Comparison of ENCODE assay signal across 17 cellular contexts in the genomic region with DNA sequence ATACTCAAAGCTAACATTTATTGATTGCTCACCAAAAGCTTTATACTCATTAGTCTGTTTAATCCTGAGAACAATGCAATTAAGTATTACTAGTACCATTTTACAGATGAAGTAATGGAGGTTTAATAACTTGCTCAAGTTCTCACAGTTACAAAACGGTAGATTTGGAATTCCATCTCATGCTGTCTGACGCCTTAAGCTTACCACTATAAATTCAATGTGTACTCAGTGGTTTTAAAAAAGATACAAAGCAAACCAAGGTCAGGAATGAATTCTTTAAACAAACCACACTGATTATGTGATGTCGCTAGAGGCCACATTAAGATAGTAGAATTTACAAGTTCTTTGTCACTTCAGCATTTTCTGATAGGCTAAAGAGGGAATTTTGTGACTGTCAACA. TPM values are rescaled to one million over a fixed set of nuclear protein-coding genes. Genes with fewer than 3 reads are reported as not detected.
DNase-seq lines count a peak whose midpoint lies in the region; ATAC-seq and FAIRE-seq lines count a peak whose summit lies in the region.
"Had no signal": no experiment of that assay in that cellular context is flagged by ENCODE, and none has a peak within 500 bp of the region (broad histone marks: within the 10 kb centered on the region; RNA-seq: fewer than 3 reads in every experiment).

No MANE protein-coding gene starts in this region.

- peaks cover 9% of the 10 kb centered on the region for H3K36me3 Mint-ChIP-seq in activated naive CD8-positive, alpha-beta T cell
- peaks cover 9% of the 10 kb centered on the region for H3K36me3 Mint-ChIP-seq in activated naive CD8-positive, alpha-beta T cell treated with anti-CD3 and anti-CD28 coated beads, Interleukin-2, amount 50 U/mL, for 24 hours (ENCODE audit: low read depth)
- H3K36me3 Mint-ChIP-seq in T-helper 17 cell (ENCODE audit: low read depth) (peaks cover 2% of the 10 kb centered on the region), immature natural killer cell (peaks cover 0 to 4% (median under 1%) of the 10 kb centered on the region in 3 donors)
- H3K36me3 Mint-ChIP-seq: CD14-positive monocyte had no signal

- no peak for FAIRE-seq in small intestine (lab: Jason Lieb, UNC)
- FAIRE-seq: A204.1 had no signal

- peaks cover 17% of the 10 kb centered on the region for H3K4me1 Mint-ChIP-seq in activated naive CD8-positive, alpha-beta T cell (ENCODE audit: low read depth)
- peaks cover 13% of the 10 kb centered on the region for H3K4me1 Mint-ChIP-seq in activated naive CD8-positive, alpha-beta T cell treated with anti-CD3 and anti-CD28 coated beads, Interleukin-2, amount 50 U/mL, for 24 hours
- H3K4me1 Mint-ChIP-seq in T-helper 17 cell = peaks cover 12% of the 10 kb centered on the region
- H3K4me1 Mint-ChIP-seq in immature natural killer cell = peaks cover 14 to 22% of the 10 kb centered on the region in 2 donors

- no peak for DNase-seq in activated naive CD8-positive, alpha-beta T cell treated with anti-CD3 and anti-CD28 coated beads, Interleukin-2, amount 50 U/mL, for 24 hours
- DNase-seq in T-helper 17 cell (no peak), immature natural killer cell (no peak), small intestine (no peak), left lobe of liver (ENCODE audit: low spot score) (no peak)
- DNase-seq in effector memory CD4-positive, alpha-beta T cell = no peak
- DNase-seq: H7, Karpas-422, NCI-H187 treated with DMSO at 0.1 percent for 48 hours, NCI-H446 treated with DMSO at 0.1 percent for 48 hours, NCI-H774, Right ventricle myocardium superior had no signal

- no peaks in the 10 kb centered on the region for H3K9me3 ChIP-seq in T-helper 17 cell (ENCODE audit: control insufficient read depth, low read length, poor library complexity, severe bottlenecking)
- no peaks in the 10 kb centered on the region for H3K9me3 ChIP-seq in small intestine (ENCODE audit: control insufficient read depth, low read depth)
- no peaks in the 10 kb centered on the region for H3K9me3 ChIP-seq in effector memory CD4-positive, alpha-beta T cell (ENCODE audit: control insufficient read depth, low read length)

- H3K9me3 Mint-ChIP-seq in activated naive CD8-positive, alpha-beta T cell (ENCODE audit: low read depth) = no peaks in the 10 kb centered on the region
- H3K9me3 Mint-ChIP-seq in activated naive CD8-positive, alpha-beta T cell treated with anti-CD3 and anti-CD28 coated beads, Interleukin-2, amount 50 U/mL, for 24 hours = no peaks in the 10 kb centered on the region
- H3K9me3 Mint-ChIP-seq in immature natural killer cell = no peaks in the 10 kb centered on the region

- ATAC-seq in activated naive CD8-positive, alpha-beta T cell treated with anti-CD3 and anti-CD28 coated beads, Interleukin-2, amount 50 U/mL, for 24 hours = no peak
- ATAC-seq in T-helper 17 cell (no peak), HG03354 (IDR thresholded peaks at IDR 0.05; ENCODE audit: poor library complexity, severe bottlenecking, unreplicated experiment) (no peak), left lobe of liver (no peak)
- ATAC-seq: Panc1 had no signal

- H3K27me3 ChIP-seq in small intestine (ENCODE audit: control insufficient read depth in 2 of 2, insufficient read depth in 2 of 2, low read length in 2 of 2) = no peaks in the 10 kb centered on the region
- H3K27me3 ChIP-seq in effector memory CD4-positive, alpha-beta T cell (replicated peaks; ENCODE audit: control insufficient read depth, insufficient read depth, low read length, poor library complexity, severe bottlenecking) = no peaks in the 10 kb centered on the region

- H3K27ac ChIP-seq in small intestine (ENCODE audit: low read depth in 1 of 2, low read length in 1 of 2) = no peak overlapping the region
- H3K27ac ChIP-seq in effector memory CD4-positive, alpha-beta T cell (ENCODE audit: insufficient read depth, low read length, poor library complexity, severe bottlenecking) = no peak overlapping the region

- no peaks in the 10 kb centered on the region for H3K36me3 ChIP-seq in small intestine (ENCODE audit: control insufficient read depth in 2 of 2, insufficient read depth in 2 of 2, low read length in 2 of 2)
- H3K36me3 ChIP-seq in effector memory CD4-positive, alpha-beta T cell (ENCODE audit: control insufficient read depth, insufficient read depth, low read length) = no peaks in the 10 kb centered on the region

- peak overlapping the region; percentile 96 for H3K4me3 Mint-ChIP-seq in activated naive CD8-positive, alpha-beta T cell
- no peak overlapping the region for H3K4me3 Mint-ChIP-seq in activated naive CD8-positive, alpha-beta T cell treated with anti-CD3 and anti-CD28 coated beads, Interleukin-2, amount 50 U/mL, for 24 hours
- H3K4me3 Mint-ChIP-seq in T-helper 17 cell = peak overlapping the region; percentile 93
- H3K4me3 Mint-ChIP-seq in immature natural killer cell = peak overlapping the region in 4 of 5 donors; percentile 53 to 96 (median 92)

- no peak overlapping the region for H3K4me3 ChIP-seq in small intestine (ENCODE audit: low read depth in 1 of 2, low read length in 2 of 2)
- H3K4me3 ChIP-seq in effector memory CD4-positive, alpha-beta T cell (ENCODE audit: insufficient read depth, low read depth, low read length, poor library complexity, severe bottlenecking) = no peak overlapping the region

- H3K4me1 ChIP-seq in small intestine (ENCODE audit: control insufficient read depth in 2 of 2, insufficient read depth in 1 of 2, low read depth in 1 of 2, low read length in 1 of 2) = peaks cover 0 to 2% of the 10 kb centered on the region in 2 donors
- no peaks in the 10 kb centered on the region for H3K4me1 ChIP-seq in effector memory CD4-positive, alpha-beta T cell (ENCODE audit: control insufficient read depth, insufficient read depth, low read length, poor library complexity, severe bottlenecking)

- WGBS in small intestine, 3 donors = 82 to 88% (median 86%) methylated on average over 3 of the region's 3 CpGs

- H3K27me3 Mint-ChIP-seq in activated naive CD8-positive, alpha-beta T cell = no peaks in the 10 kb centered on the region
- no peaks in the 10 kb centered on the region for H3K27me3 Mint-ChIP-seq in activated naive CD8-positive, alpha-beta T cell treated with anti-CD3 and anti-CD28 coated beads, Interleukin-2, amount 50 U/mL, for 24 hours
- H3K27me3 Mint-ChIP-seq in T-helper 17 cell (no peaks in the 10 kb centered on the region), immature natural killer cell (ENCODE audit: low read depth in 3 of 3) (peaks cover 0 to 8% (median 2%) of the 10 kb centered on the region in 3 donors)

- no peak overlapping the region for H3K27ac Mint-ChIP-seq in activated naive CD8-positive, alpha-beta T cell
- no peak overlapping the region for H3K27ac Mint-ChIP-seq in activated naive CD8-positive, alpha-beta T cell treated with anti-CD3 and anti-CD28 coated beads, Interleukin-2, amount 50 U/mL, for 24 hours
- H3K27ac Mint-ChIP-seq in T-helper 17 cell (no peak overlapping the region), immature natural killer cell (peak overlapping the region in 3 of 6 donors; percentile 52 to 97 (median 96))

RNA-seq across cellular contexts. Expression of a gene that starts 1.2 kb away (rescaled TPM):
- 1 to 10 TPM; 5.2 to 5.6 TPM for total RNA-seq in T-helper 17 cell
- polyA plus RNA-seq in immature natural killer cell = 10 to 100 TPM in 1 of 3 donors, 1 to 10 TPM in 2; 9.0 to 12.5 (median 9.3) TPM
- polyA plus RNA-seq in small intestine = 1 to 10 TPM; 4.2 to 7.8 (median 4.9) TPM
- 4.2 TPM for total RNA-seq in left lobe of liver

RNA-seq across cellular contexts. Expression of a gene that starts 44.1 kb away (rescaled TPM):
- total RNA-seq in T-helper 17 cell = 1 to 10 TPM; 6.6 to 8.4 TPM
- polyA plus RNA-seq in immature natural killer cell = 1 to 10 TPM; 2.6 to 4.6 (median 3.4) TPM
- polyA plus RNA-seq in small intestine = 1 to 10 TPM; 3.6 to 6.4 (median 4.3) TPM
- total RNA-seq in left lobe of liver = 0.88 TPM
